In the genomic region with DNA sequence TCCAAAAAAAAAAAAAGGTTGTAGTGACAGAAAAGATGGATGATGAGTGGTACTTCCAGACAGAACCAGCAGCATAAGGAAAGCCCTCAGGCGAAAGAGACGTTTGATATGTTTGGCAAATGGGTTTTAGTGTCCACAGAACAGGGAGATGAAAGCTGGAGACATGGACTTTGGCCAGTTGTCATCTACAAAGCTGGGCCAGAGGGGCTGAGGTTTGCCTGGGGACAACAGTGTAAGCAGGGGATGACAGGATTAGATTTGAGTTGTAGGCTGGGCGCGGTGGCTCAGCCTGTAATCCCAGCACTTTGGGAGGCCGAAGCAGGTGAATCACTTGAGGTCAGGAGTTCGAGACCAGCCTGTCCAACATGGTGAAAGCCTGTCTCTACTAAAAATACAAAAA, we compare ENCODE assay signal across 1 cellular context.
TF ChIP-seq lines count a peak whose summit lies in the region.

No MANE protein-coding gene starts in this region.

TF ChIP-seq in WTC11, 78 proteins besides CTCF, POLR2A, EP300 and RAD21 (continued from another document):
- TF ChIP-seq, protein P1, sequence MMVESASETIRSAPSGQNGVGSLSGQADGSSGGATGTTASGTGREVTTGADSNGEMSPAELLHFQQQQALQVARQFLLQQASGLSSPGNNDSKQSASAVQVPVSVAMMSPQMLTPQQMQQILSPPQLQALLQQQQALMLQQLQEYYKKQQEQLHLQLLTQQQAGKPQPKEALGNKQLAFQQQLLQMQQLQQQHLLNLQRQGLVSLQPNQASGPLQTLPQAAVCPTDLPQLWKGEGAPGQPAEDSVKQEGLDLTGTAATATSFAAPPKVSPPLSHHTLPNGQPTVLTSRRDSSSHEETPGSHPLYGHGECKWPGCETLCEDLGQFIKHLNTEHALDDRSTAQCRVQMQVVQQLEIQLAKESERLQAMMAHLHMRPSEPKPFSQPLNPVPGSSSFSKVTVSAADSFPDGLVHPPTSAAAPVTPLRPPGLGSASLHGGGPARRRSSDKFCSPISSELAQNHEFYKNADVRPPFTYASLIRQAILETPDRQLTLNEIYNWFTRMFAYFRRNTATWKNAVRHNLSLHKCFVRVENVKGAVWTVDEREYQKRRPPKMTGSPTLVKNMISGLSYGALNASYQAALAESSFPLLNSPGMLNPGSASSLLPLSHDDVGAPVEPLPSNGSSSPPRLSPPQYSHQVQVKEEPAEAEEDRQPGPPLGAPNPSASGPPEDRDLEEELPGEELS (CRISPR knock-in tag; IDR thresholded peaks at IDR 0.05): no peak
- TF ChIP-seq JUN (CRISPR knock-in tag; IDR thresholded peaks at IDR 0.05) (no peak), FOXJ3 (CRISPR knock-in tag; IDR thresholded peaks at IDR 0.05; ENCODE audit: borderline replicate concordance) (no peak)
- TF ChIP-seq, protein P2, sequence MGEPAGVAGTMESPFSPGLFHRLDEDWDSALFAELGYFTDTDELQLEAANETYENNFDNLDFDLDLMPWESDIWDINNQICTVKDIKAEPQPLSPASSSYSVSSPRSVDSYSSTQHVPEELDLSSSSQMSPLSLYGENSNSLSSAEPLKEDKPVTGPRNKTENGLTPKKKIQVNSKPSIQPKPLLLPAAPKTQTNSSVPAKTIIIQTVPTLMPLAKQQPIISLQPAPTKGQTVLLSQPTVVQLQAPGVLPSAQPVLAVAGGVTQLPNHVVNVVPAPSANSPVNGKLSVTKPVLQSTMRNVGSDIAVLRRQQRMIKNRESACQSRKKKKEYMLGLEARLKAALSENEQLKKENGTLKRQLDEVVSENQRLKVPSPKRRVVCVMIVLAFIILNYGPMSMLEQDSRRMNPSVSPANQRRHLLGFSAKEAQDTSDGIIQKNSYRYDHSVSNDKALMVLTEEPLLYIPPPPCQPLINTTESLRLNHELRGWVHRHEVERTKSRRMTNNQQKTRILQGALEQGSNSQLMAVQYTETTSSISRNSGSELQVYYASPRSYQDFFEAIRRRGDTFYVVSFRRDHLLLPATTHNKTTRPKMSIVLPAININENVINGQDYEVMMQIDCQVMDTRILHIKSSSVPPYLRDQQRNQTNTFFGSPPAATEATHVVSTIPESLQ (CRISPR knock-in tag; IDR thresholded peaks at IDR 0.05): no peak
